7 cellular contexts compared by ENCODE assay signal in genomic region chr17:48546187-48546923, GRCh38. TPM values are rescaled to one million over a fixed set of nuclear protein-coding genes. Genes with fewer than 3 reads are reported as not detected.
DNase-seq lines count a peak whose midpoint lies in the region; ATAC-seq, FAIRE-seq and TF ChIP-seq lines count a peak whose summit lies in the region.
"Had no signal": no experiment of that assay in that cellular context is flagged by ENCODE, and none has a peak within 500 bp of the region (broad histone marks: within the 10 kb centered on the region; RNA-seq: fewer than 3 reads in every experiment).

No MANE protein-coding gene starts in this region.

- DNase-seq in LHCN-M2 (ENCODE audit: low read depth) (peak; percentile 53), K562 (ENCODE audit: extremely low read depth in 1 of 4, low spot score in 3 of 4) (peak in 2 of 4 experiments; percentile 57 to 69), NCI-H2029 (lab: John Stamatoyannopoulos, UW) (no peak)
- DNase-seq in activated effector memory CD4-positive, alpha-beta T cell treated with anti-CD3 and anti-CD28 coated beads, Interleukin-2, amount 50 U/mL, for 16 hours, result no peak
- DNase-seq: MV-4-11 had no signal

- H3K27me3 ChIP-seq in K562 (ENCODE audit: control insufficient read depth in 2 of 2, insufficient read depth in 2 of 2, low read length in 2 of 2), result no peaks in the 10 kb centered on the region
- no peaks in the 10 kb centered on the region for H3K27me3 ChIP-seq in parathyroid adenoma (ENCODE audit: control insufficient read depth, insufficient read depth, low read length)

- TF ChIP-seq EP300 in K562 (IDR thresholded peaks at IDR 0.05; ENCODE audit: low read length), result peak; percentile 54; the same call in 1 of the 2 replicates

- H2AFZ ChIP-seq in K562 (ENCODE audit: low read depth, low read length) (no peak overlapping the region), parathyroid adenoma (no peak overlapping the region)

- H4K20me1 ChIP-seq in K562 (replicated peaks; ENCODE audit: control insufficient read depth, insufficient read depth, low read length), result no peaks in the 10 kb centered on the region

- H3K4me3 ChIP-seq in K562 (peak overlapping the region; percentile 36), parathyroid adenoma (ENCODE audit: low read depth, low read length) (peak overlapping the region; percentile 39)

- H3K79me2 ChIP-seq in K562 (ENCODE audit: control insufficient read depth, insufficient read depth, low read length), result peaks cover 84% of the 10 kb centered on the region
- H3K79me2 ChIP-seq in parathyroid adenoma, result no peaks in the 10 kb centered on the region

- no peaks in the 10 kb centered on the region for H3K9me1 ChIP-seq in K562 (ENCODE audit: control insufficient read depth, insufficient read depth, low read length)

- peak overlapping the region; percentile 81 for H3K4me2 ChIP-seq in K562 (ENCODE audit: insufficient read depth, low read length)
- peak overlapping the region; percentile 62 for H3K4me2 ChIP-seq in parathyroid adenoma (ENCODE audit: low read length)

- CTCF ChIA-PET in K562 (lab: Yijun Ruan, JAX; ENCODE audit: low intra/inter-chr PET ratio), result no interaction called here

- H3K9ac ChIP-seq in K562 (ENCODE audit: insufficient read depth in 1 of 2, low read depth in 2 of 2, low read length in 2 of 2) (peak overlapping the region; percentile 73 to 93; a peak in 3 of 4 replicates), parathyroid adenoma (no peak overlapping the region)

- ATAC-seq in K562 (peak; percentile 14), GM19463 (IDR thresholded peaks at IDR 0.05; ENCODE audit: unreplicated experiment) (no peak)

- intact Hi-C loops in K562 (cut with micrococcal nuclease), result loop anchor here (2.0 kb wide), 1 partner anchor 80 kb away; the partner anchor contains the start of gene HOXB9

- TF ChIP-seq POLR2A in K562 (conservative IDR thresholded peaks at IDR 0.05), result no peak

- POLR2A ChIA-PET in K562 (lab: Yijun Ruan, JAX), result interaction anchor here (0.6 to 2.2 kb wide), 19 partner anchors 9 to 266 kb away, joined by 3 to 12 read pairs (median 4); no protein-coding TSS in a partner anchor

- H3K36me3 ChIP-seq in K562 (ENCODE audit: control insufficient read depth, insufficient read depth, low read length), result peaks cover 41% of the 10 kb centered on the region; the same call in 2 of the 3 replicates
- no peaks in the 10 kb centered on the region for H3K36me3 ChIP-seq in parathyroid adenoma (ENCODE audit: control insufficient read depth, insufficient read depth, low read length)

- H3K9me3 ChIP-seq in K562 (replicated peaks; ENCODE audit: control insufficient read depth, insufficient read depth, low read depth, low read length), result no peaks in the 10 kb centered on the region
- H3K9me3 ChIP-seq in parathyroid adenoma (ENCODE audit: control insufficient read depth, low read length), result no peaks in the 10 kb centered on the region

- peak overlapping the region; percentile 95 for H3K27ac ChIP-seq in K562 (ENCODE audit: extremely low read depth, low read depth, low read length)
- no peak overlapping the region for H3K27ac ChIP-seq in parathyroid adenoma

- peaks cover 33 to 40% of the 10 kb centered on the region in 2 experiments for H3K4me1 ChIP-seq in K562 (replicated peaks in 1 of 2; ENCODE audit: control insufficient read depth in 2 of 2, insufficient read depth in 2 of 2, low read length in 2 of 2)
- no peaks in the 10 kb centered on the region for H3K4me1 ChIP-seq in parathyroid adenoma

- BruUV-seq in K562 (replicated peaks; lab: Mats Ljungman, UMichigan), result no TSS peak

- 0% methylated on average over 9 of the region's 10 CpGs for WGBS in K562 (ENCODE audit: insufficient coverage, low coverage, missing lambda C conversion rate)

- in situ Hi-C loops in K562 (cut with MboI), result no loop called here

- TF ChIP-seq RAD21 in K562 (CRISPR knock-in tag; conservative IDR thresholded peaks at IDR 0.05 in 1 of 2, IDR thresholded peaks at IDR 0.05 in 1 of 2), result no peak

- no peak for TF ChIP-seq CTCF in K562 (IDR thresholded peaks at IDR 0.05 in 2 of 3, conservative IDR thresholded peaks at IDR 0.05 in 1 of 3; ENCODE audit: insufficient read depth in 2 of 3, low read depth in 1 of 3, low read length in 3 of 3)
- no peak for TF ChIP-seq CTCF in parathyroid adenoma (IDR thresholded peaks at IDR 0.05)

- FAIRE-seq in K562 (lab: Jason Lieb, UNC), result no peak

RNA-seq across cellular contexts. Expression of gene HOXB2, which starts 1.4 kb away (rescaled TPM):
- total RNA-seq in LHCN-M2 (2014; rRNA removed) (59.3 and 65.3 TPM in 2 replicates), K562 (2014; rRNA removed) (35.0 and 42.1 TPM in 2 replicates), K562 (2014; rRNA removed; fragmentation: Illumina TruSeq; extraction: Trizol) (13.0 and 16.9 TPM in 2 replicates), K562 (2015; rRNA removed; fragmentation: Illumina TruSeq; extraction: Trizol) (21.2 and 22.2 TPM in 2 replicates), K562 (2021) (74.2 and 75.5 TPM in 2 replicates)
- 30.4 TPM for polyA plus RNA-seq in LHCN-M2 (2012)
- 18.7 and 27.7 TPM in 2 replicates for total RNA-seq in K562 (2011; cell fraction: chromatin; rRNA removed; ENCODE audit: low replicate concordance)
- total RNA-seq in K562 (2011; cell fraction: nucleolus; rRNA removed), result 34.9 and 41.4 TPM in 2 replicates
- 30.6 and 32.7 TPM in 2 replicates for total RNA-seq in K562 (2011; cell fraction: nucleoplasm; rRNA removed)
- polyA plus RNA-seq in K562 (2011; rRNA removed) (15.9 and 16.4 TPM in 2 replicates), K562 (2014; fragmentation: Illumina TruSeq; extraction: Trizol) (32.5 and 32.6 TPM in 2 replicates), K562 (2014; fragmentation: Nextera tagmentation; extraction: Ambion mirVana) (1 to 10 TPM; 2.1 to 3.1 TPM), K562 (2014; rRNA removed) (66.4 and 97.7 TPM in 2 replicates)
- 24.2 and 53.7 TPM in 2 replicates for polyA plus RNA-seq in K562 (2011; cell fraction: cytosol; rRNA removed)
- polyA plus RNA-seq in K562 (2011; cell fraction: nucleus; rRNA removed), result 43.7 and 75.1 TPM in 2 replicates
- polyA plus RNA-seq in K562 (2012), result 50.1 and 61.9 TPM in 2 replicates
- 5.8 and 6.4 TPM in 2 replicates for polyA minus RNA-seq in K562 (2011; rRNA and poly(A)+ RNA removed)
- polyA minus RNA-seq in K562 (2011; cell fraction: cytosol; rRNA and poly(A)+ RNA removed), result 7.7 and 8.4 TPM in 2 replicates
- polyA minus RNA-seq in K562 (2011; cell fraction: nucleus; rRNA and poly(A)+ RNA removed), result 21.1 and 32.0 TPM in 2 replicates

RNA-seq across cellular contexts. Expression of gene HOXB1, which starts 15.5 kb away (rescaled TPM):
- not detected in 2 replicates for total RNA-seq in LHCN-M2 (2014; rRNA removed)
- not detected for polyA plus RNA-seq in LHCN-M2 (2012)
- total RNA-seq in K562 (2011; cell fraction: chromatin; rRNA removed; ENCODE audit: low replicate concordance), result not detected in 2 replicates
- not detected in 2 replicates for total RNA-seq in K562 (2011; cell fraction: nucleolus; rRNA removed)
- total RNA-seq in K562 (2011; cell fraction: nucleoplasm; rRNA removed), result not detected in 2 replicates
- total RNA-seq in K562 (2014; rRNA removed), result not detected in 2 replicates
- total RNA-seq in K562 (2014; rRNA removed; fragmentation: Illumina TruSeq; extraction: Trizol), result not detected in 2 replicates
- not detected in 2 replicates for total RNA-seq in K562 (2015; rRNA removed; fragmentation: Illumina TruSeq; extraction: Trizol)
- total RNA-seq in K562 (2021), result not detected in 2 replicates
- 0.04 TPM in 1 of 2 replicates, not detected in the other for polyA plus RNA-seq in K562 (2011; rRNA removed)
- polyA plus RNA-seq in K562 (2011; cell fraction: cytosol; rRNA removed), result not detected in 2 replicates
- not detected in 2 replicates for polyA plus RNA-seq in K562 (2011; cell fraction: nucleus; rRNA removed)
- not detected in 2 replicates for polyA plus RNA-seq in K562 (2012)
- not detected in 2 replicates for polyA plus RNA-seq in K562 (2014; fragmentation: Illumina TruSeq; extraction: Trizol)
- not detected for polyA plus RNA-seq in K562 (2014; fragmentation: Nextera tagmentation; extraction: Ambion mirVana)
- not detected in 2 replicates for polyA plus RNA-seq in K562 (2014; rRNA removed)
- not detected in 2 replicates for polyA minus RNA-seq in K562 (2011; rRNA and poly(A)+ RNA removed)
- not detected in 2 replicates for polyA minus RNA-seq in K562 (2011; cell fraction: cytosol; rRNA and poly(A)+ RNA removed)
- not detected in 2 replicates for polyA minus RNA-seq in K562 (2011; cell fraction: nucleus; rRNA and poly(A)+ RNA removed)

RNA-seq across cellular contexts. Expression of gene HOXB4, which starts 31.8 kb away (rescaled TPM):
- total RNA-seq in LHCN-M2 (2014; rRNA removed) (5.2 and 5.5 TPM in 2 replicates), K562 (2014; rRNA removed) (23.9 and 26.4 TPM in 2 replicates), K562 (2014; rRNA removed; fragmentation: Illumina TruSeq; extraction: Trizol) (10.6 and 10.8 TPM in 2 replicates), K562 (2015; rRNA removed; fragmentation: Illumina TruSeq; extraction: Trizol) (14.6 and 14.9 TPM in 2 replicates), K562 (2021) (33.2 and 34.9 TPM in 2 replicates)
- 4.3 TPM for polyA plus RNA-seq in LHCN-M2 (2012)
- 46.4 and 55.0 TPM in 2 replicates for total RNA-seq in K562 (2011; cell fraction: chromatin; rRNA removed; ENCODE audit: low replicate concordance)
- 33.6 and 35.9 TPM in 2 replicates for total RNA-seq in K562 (2011; cell fraction: nucleolus; rRNA removed)
- total RNA-seq in K562 (2011; cell fraction: nucleoplasm; rRNA removed), result 34.9 and 40.6 TPM in 2 replicates
- polyA plus RNA-seq in K562 (2011; rRNA removed) (9.2 and 13.0 TPM in 2 replicates), K562 (2014; fragmentation: Illumina TruSeq; extraction: Trizol) (27.5 and 30.2 TPM in 2 replicates), K562 (2014; fragmentation: Nextera tagmentation; extraction: Ambion mirVana) (1 to 10 TPM; 1.6 to 2.6 TPM), K562 (2014; rRNA removed) (22.5 and 27.2 TPM in 2 replicates)
- polyA plus RNA-seq in K562 (2011; cell fraction: cytosol; rRNA removed), result 10.4 and 12.6 TPM in 2 replicates
- 44.4 and 69.1 TPM in 2 replicates for polyA plus RNA-seq in K562 (2011; cell fraction: nucleus; rRNA removed)
- 16.3 and 24.5 TPM in 2 replicates for polyA plus RNA-seq in K562 (2012)
- 4.4 and 4.6 TPM in 2 replicates for polyA minus RNA-seq in K562 (2011; rRNA and poly(A)+ RNA removed)
- polyA minus RNA-seq in K562 (2011; cell fraction: cytosol; rRNA and poly(A)+ RNA removed), result 5.2 and 7.6 TPM in 2 replicates
- polyA minus RNA-seq in K562 (2011; cell fraction: nucleus; rRNA and poly(A)+ RNA removed), result 14.8 and 17.5 TPM in 2 replicates

RNA-seq across cellular contexts. Expression of gene HOXB3, which starts 43.7 kb away (rescaled TPM):
- total RNA-seq in LHCN-M2 (2014; rRNA removed) (9.0 and 12.1 TPM in 2 replicates), K562 (2014; rRNA removed) (11.8 and 17.2 TPM in 2 replicates), K562 (2014; rRNA removed; fragmentation: Illumina TruSeq; extraction: Trizol) (20.2 and 21.2 TPM in 2 replicates), K562 (2015; rRNA removed; fragmentation: Illumina TruSeq; extraction: Trizol) (24.7 and 28.1 TPM in 2 replicates), K562 (2021) (22.7 and 28.3 TPM in 2 replicates)
- polyA plus RNA-seq in LHCN-M2 (2012), result 6.4 TPM
- 75.2 and 108 TPM in 2 replicates for total RNA-seq in K562 (2011; cell fraction: chromatin; rRNA removed; ENCODE audit: low replicate concordance)
- 47.0 and 47.2 TPM in 2 replicates for total RNA-seq in K562 (2011; cell fraction: nucleolus; rRNA removed)
- total RNA-seq in K562 (2011; cell fraction: nucleoplasm; rRNA removed), result 90.9 and 153 TPM in 2 replicates
- polyA plus RNA-seq in K562 (2011; rRNA removed) (15.7 and 21.5 TPM in 2 replicates), K562 (2014; fragmentation: Illumina TruSeq; extraction: Trizol) (23.5 and 27.0 TPM in 2 replicates), K562 (2014; fragmentation: Nextera tagmentation; extraction: Ambion mirVana) (1 to 10 TPM; 2.4 to 2.5 TPM), K562 (2014; rRNA removed) (33.0 and 41.3 TPM in 2 replicates)
- 11.5 and 17.9 TPM in 2 replicates for polyA plus RNA-seq in K562 (2011; cell fraction: cytosol; rRNA removed)
- polyA plus RNA-seq in K562 (2011; cell fraction: nucleus; rRNA removed), result 93.6 and 118 TPM in 2 replicates
- polyA plus RNA-seq in K562 (2012), result 19.2 and 37.9 TPM in 2 replicates
- polyA minus RNA-seq in K562 (2011; rRNA and poly(A)+ RNA removed), result 5.3 and 9.5 TPM in 2 replicates
- 3.6 and 5.7 TPM in 2 replicates for polyA minus RNA-seq in K562 (2011; cell fraction: cytosol; rRNA and poly(A)+ RNA removed)
- polyA minus RNA-seq in K562 (2011; cell fraction: nucleus; rRNA and poly(A)+ RNA removed), result 29.2 and 37.0 TPM in 2 replicates

RNA-seq across cellular contexts. Expression of gene HOXB5, which starts 47.2 kb away (rescaled TPM):
- total RNA-seq in LHCN-M2 (2014; rRNA removed) (0.90 and 1.8 TPM in 2 replicates), K562 (2014; rRNA removed) (0.27 and 0.57 TPM in 2 replicates), K562 (2014; rRNA removed; fragmentation: Illumina TruSeq; extraction: Trizol) (0.38 and 0.65 TPM in 2 replicates), K562 (2015; rRNA removed; fragmentation: Illumina TruSeq; extraction: Trizol) (0.75 and 0.80 TPM in 2 replicates), K562 (2021) (2.4 and 2.6 TPM in 2 replicates)
- polyA plus RNA-seq in LHCN-M2 (2012), result 3.5 TPM
- total RNA-seq in K562 (2011; cell fraction: chromatin; rRNA removed; ENCODE audit: low replicate concordance), result 4.9 and 5.1 TPM in 2 replicates
- 1.8 and 2.0 TPM in 2 replicates for total RNA-seq in K562 (2011; cell fraction: nucleolus; rRNA removed)
- total RNA-seq in K562 (2011; cell fraction: nucleoplasm; rRNA removed), result 2.4 and 3.7 TPM in 2 replicates
- polyA plus RNA-seq in K562 (2011; rRNA removed) (0.36 and 0.87 TPM in 2 replicates), K562 (2014; fragmentation: Illumina TruSeq; extraction: Trizol) (1.4 and 1.5 TPM in 2 replicates), K562 (2014; fragmentation: Nextera tagmentation; extraction: Ambion mirVana) (under 1 TPM; 0.24 to 0.25 TPM), K562 (2014; rRNA removed) (2.7 and 3.2 TPM in 2 replicates)
- polyA plus RNA-seq in K562 (2011; cell fraction: cytosol; rRNA removed), result 0.36 and 0.52 TPM in 2 replicates
- polyA plus RNA-seq in K562 (2011; cell fraction: nucleus; rRNA removed), result 3.7 TPM in 2 replicates
- polyA plus RNA-seq in K562 (2012), result 2.9 and 6.4 TPM in 2 replicates
- polyA minus RNA-seq in K562 (2011; rRNA and poly(A)+ RNA removed), result 0.11 and 0.15 TPM in 2 replicates
- 0.38 and 0.82 TPM in 2 replicates for polyA minus RNA-seq in K562 (2011; cell fraction: cytosol; rRNA and poly(A)+ RNA removed)
- 0.54 and 1.1 TPM in 2 replicates for polyA minus RNA-seq in K562 (2011; cell fraction: nucleus; rRNA and poly(A)+ RNA removed)
